Comparison of ENCODE assay signal across 1 cellular context in the genomic region with DNA sequence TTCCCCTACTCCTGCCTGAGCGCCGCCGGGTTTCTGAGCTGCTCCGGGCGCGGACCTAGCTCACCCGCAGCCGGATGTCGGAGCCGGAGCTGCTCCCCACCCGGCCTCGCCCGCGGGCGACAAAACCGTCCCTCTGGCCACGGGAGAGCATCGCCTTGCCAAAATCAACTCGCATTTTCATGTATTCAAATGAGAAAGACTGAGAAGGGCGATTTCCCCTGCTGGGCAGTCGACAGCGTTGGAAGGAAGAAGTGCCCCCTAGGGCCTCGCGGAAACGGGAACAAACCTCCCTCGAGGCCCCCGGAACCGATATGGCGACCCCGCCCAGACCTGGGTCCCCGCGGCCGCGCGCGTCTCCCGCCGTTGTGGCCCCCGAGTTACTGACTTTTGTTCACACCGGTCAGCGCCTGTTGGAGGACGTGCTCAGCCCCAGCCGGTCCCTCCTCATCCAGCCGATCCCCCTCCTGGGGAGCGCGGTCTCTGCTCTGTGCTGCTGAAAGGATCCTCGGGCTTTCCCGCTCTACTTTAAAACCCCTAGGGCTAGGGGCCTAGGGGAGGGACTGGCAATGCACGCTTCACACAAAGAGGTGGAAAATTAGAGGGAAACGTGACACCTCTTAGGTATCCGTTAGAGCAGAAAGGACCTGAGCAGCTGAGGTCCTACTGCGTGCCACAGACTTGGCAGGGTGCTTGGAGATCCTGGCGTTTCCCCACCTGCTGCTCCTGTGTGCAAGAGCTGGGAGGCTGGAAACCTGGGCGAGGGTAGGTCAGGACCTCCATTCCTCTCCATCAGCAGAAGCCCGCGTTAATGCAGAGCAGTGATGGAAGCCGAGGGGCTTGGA.
TF ChIP-seq lines count a peak whose summit lies in the region.

No MANE protein-coding gene starts in this region.

TF ChIP-seq in HEK293, 187 proteins besides CTCF, POLR2A, EP300 and RAD21 (continued from another document):
- TF ChIP-seq, protein P1, sequence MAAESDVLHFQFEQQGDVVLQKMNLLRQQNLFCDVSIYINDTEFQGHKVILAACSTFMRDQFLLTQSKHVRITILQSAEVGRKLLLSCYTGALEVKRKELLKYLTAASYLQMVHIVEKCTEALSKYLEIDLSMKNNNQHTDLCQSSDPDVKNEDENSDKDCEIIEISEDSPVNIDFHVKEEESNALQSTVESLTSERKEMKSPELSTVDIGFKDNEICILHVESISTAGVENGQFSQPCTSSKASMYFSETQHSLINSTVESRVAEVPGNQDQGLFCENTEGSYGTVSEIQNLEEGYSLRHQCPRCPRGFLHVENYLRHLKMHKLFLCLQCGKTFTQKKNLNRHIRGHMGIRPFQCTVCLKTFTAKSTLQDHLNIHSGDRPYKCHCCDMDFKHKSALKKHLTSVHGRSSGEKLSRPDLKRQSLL (tag by site-specific recombination; IDR thresholded peaks at IDR 0.05), result peak; percentile 30; the same call in 1 of the 2 replicates
